In genomic region chr12:48618541-48618940, GRCh38 we compare ENCODE assay signal across 7 cellular contexts. TPM values are rescaled to one million over a fixed set of nuclear protein-coding genes. Genes with fewer than 3 reads are reported as not detected.
DNase-seq lines count a peak whose midpoint lies in the region; FAIRE-seq and TF ChIP-seq lines count a peak whose summit lies in the region.

No MANE protein-coding gene starts in this region.

- FAIRE-seq in GM12892 (lab: Jason Lieb, UNC) = peak; percentile 90
- FAIRE-seq in endometrium (lab: Jason Lieb, UNC) = peak; percentile 59

- TF ChIP-seq POLR2A in GM12892 (IDR thresholded peaks at IDR 0.05; ENCODE audit: low read depth, low read length) = no peak

- DNase-seq in GM12892 (ENCODE audit: insufficient read length) (peak; percentile 33), HS-27A (ENCODE audit: low read depth) (peak; percentile 45), NK-92 (lab: John Stamatoyannopoulos, UW; ENCODE audit: unreplicated experiment) (peak; percentile 2), middle frontal gyrus (ENCODE audit: extremely low spot score, low spot score) (peak; percentile 51)
- peak; percentile 27 to 41 for DNase-seq in activated CD8-positive, alpha-beta memory T cell treated with anti-CD3 and anti-CD28 coated beads for 1 hour (ENCODE audit: extremely low read depth in 1 of 2, low read depth in 1 of 2)
- DNase-seq in stimulated activated CD8-positive, alpha-beta memory T cell treated with anti-CD3 and anti-CD28 coated beads, Interleukin-4, amount 100 ng/mL, for 1 hour (ENCODE audit: low read depth in 2 of 2, low spot score in 1 of 2) = peak; percentile 38 to 52

RNA-seq across cellular contexts. Expression of gene LALBA, which starts 48.7 kb away (rescaled TPM):
- not detected for polyA plus RNA-seq in GM12892 (2012; ENCODE audit: missing spikeins)

Comparison
In these comparisons a context has a peak if more than half of its experiments do, and no peak if none do; other contexts are left out.
1. Peak in every context shown above with its lines: DNase-seq.